19 cellular contexts compared by ENCODE assay signal in genomic region chr11:36165638-36166389, GRCh38.
DNase-seq lines count a peak whose midpoint lies in the region; ATAC-seq, FAIRE-seq and TF ChIP-seq lines count a peak whose summit lies in the region.
"Had no signal": no experiment of that assay in that cellular context is flagged by ENCODE, and none has a peak within 500 bp of the region (broad histone marks: within the 10 kb centered on the region; RNA-seq: fewer than 3 reads in every experiment).

No MANE protein-coding gene starts in this region.

- TF ChIP-seq RAD21 in K562 (CRISPR knock-in tag; conservative IDR thresholded peaks at IDR 0.05 in 1 of 2, IDR thresholded peaks at IDR 0.05 in 1 of 2) = no peak

- H2AFZ ChIP-seq in K562 (ENCODE audit: low read depth, low read length) = no peak overlapping the region

- no peaks in the 10 kb centered on the region for H3K9me3 ChIP-seq in K562 (replicated peaks; ENCODE audit: control insufficient read depth, insufficient read depth, low read depth, low read length)
- no peaks in the 10 kb centered on the region for H3K9me3 ChIP-seq in kidney (ENCODE audit: control insufficient read depth in 1 of 2, low read length in 2 of 2)
- H3K9me3 ChIP-seq: thoracic aorta had no signal

- POLR2A ChIA-PET in K562 (lab: Yijun Ruan, JAX) = no interaction called here

- peaks cover 0 to 6% of the 10 kb centered on the region in 2 experiments; a peak in 2 of 5 replicates for H3K4me1 ChIP-seq in K562 (replicated peaks in 1 of 2; ENCODE audit: control insufficient read depth in 2 of 2, insufficient read depth in 2 of 2, low read length in 2 of 2)
- H3K4me1 ChIP-seq in kidney (ENCODE audit: control insufficient read depth in 1 of 2, insufficient read depth in 1 of 2, low read depth in 1 of 2, low read length in 2 of 2) = peaks cover 0 to 5% of the 10 kb centered on the region in 2 donors

- H3K27me3 ChIP-seq in K562 (ENCODE audit: control insufficient read depth in 2 of 2, insufficient read depth in 2 of 2, low read length in 2 of 2) = peaks cover 3 to 6% of the 10 kb centered on the region in 2 experiments; a peak in 2 of 5 replicates

- H4K20me1 ChIP-seq in K562 (replicated peaks; ENCODE audit: control insufficient read depth, insufficient read depth, low read length) = no peaks in the 10 kb centered on the region; the same call in 1 of the 2 replicates

- no peak overlapping the region for H3K9ac ChIP-seq in K562 (ENCODE audit: insufficient read depth in 1 of 2, low read depth in 2 of 2, low read length in 2 of 2)
- H3K9ac ChIP-seq in kidney (ENCODE audit: low read length in 2 of 2) = no peak overlapping the region

- H3K4me3 ChIP-seq in K562 (no peak overlapping the region), kidney (ENCODE audit: low read length in 2 of 2) (no peak overlapping the region)
- H3K4me3 ChIP-seq: thoracic aorta had no signal

- H3K4me2 ChIP-seq in K562 (ENCODE audit: insufficient read depth, low read length) = no peak overlapping the region

- DNase-seq in DMS79 treated with DMSO at 0.1 percent for 48 hours (lab: John Stamatoyannopoulos, UW) (peak; percentile 51), DMS79 (lab: John Stamatoyannopoulos, UW) (no peak), NCI-H1694 treated with DMSO at 0.1 percent for 48 hours (lab: John Stamatoyannopoulos, UW) (peak; percentile 38), K562 (ENCODE audit: extremely low read depth in 1 of 4, low spot score in 3 of 4) (no peak), pulmonary artery endothelial cell (ENCODE audit: low read depth, low spot score) (peak; percentile 37), kidney (no peak), SKM-1 (lab: John Stamatoyannopoulos, UW; ENCODE audit: unreplicated experiment) (no peak)
- DNase-seq: 8988T; activated CD8-positive, alpha-beta T cell treated with anti-CD3 and anti-CD28 coated beads for 36 hours; activated naive CD4-positive, alpha-beta T cell treated with anti-CD3 and anti-CD28 coated beads, Interleukin-2, amount 10 ng/mL, durations not matched to agents 7 days and 5 days; activated T-cell treated with anti-CD3 and anti-CD28 coated beads, Interleukin-2, amount 50 U/mL, for 24 hours; aorta; C1 segment of cervical spinal cord; DMS53; GOT3; midbrain had no signal

- FAIRE-seq in K562 (lab: Jason Lieb, UNC) = no peak
- no peak for FAIRE-seq in kidney (lab: Jason Lieb, UNC)

- in situ Hi-C loops in K562 (cut with MboI) = no loop called here

- no peaks in the 10 kb centered on the region for H3K9me1 ChIP-seq in K562 (ENCODE audit: control insufficient read depth, insufficient read depth, low read length)

- no peak overlapping the region for H3K27ac ChIP-seq in K562 (ENCODE audit: extremely low read depth, low read depth, low read length)
- H3K27ac ChIP-seq in kidney (ENCODE audit: low read depth in 2 of 2, low read length in 2 of 2) = no peak overlapping the region
- H3K27ac ChIP-seq: thoracic aorta had no signal

- no peak for TF ChIP-seq POLR2A in K562 (conservative IDR thresholded peaks at IDR 0.05)

- no peaks in the 10 kb centered on the region for H3K79me2 ChIP-seq in K562 (ENCODE audit: control insufficient read depth, insufficient read depth, low read length)

- no peak for TF ChIP-seq EP300 in K562 (IDR thresholded peaks at IDR 0.05; ENCODE audit: low read length)

- H3K36me3 ChIP-seq in K562 (ENCODE audit: control insufficient read depth, insufficient read depth, low read length) (no peaks in the 10 kb centered on the region), kidney (ENCODE audit: control insufficient read depth in 1 of 2, insufficient read depth in 2 of 2, low read length in 2 of 2) (no peaks in the 10 kb centered on the region)
- H3K36me3 ChIP-seq: thoracic aorta had no signal

- no peak for TF ChIP-seq CTCF in K562 (IDR thresholded peaks at IDR 0.05 in 2 of 3, conservative IDR thresholded peaks at IDR 0.05 in 1 of 3; ENCODE audit: insufficient read depth in 2 of 3, low read depth in 1 of 3, low read length in 3 of 3)
- TF ChIP-seq CTCF in kidney (IDR thresholded peaks at IDR 0.05; ENCODE audit: borderline replicate concordance, extremely low read depth, insufficient read depth) = no peak

- intact Hi-C loops in K562 (cut with micrococcal nuclease) = loop anchor here (5.0 kb wide), 1 partner anchor 91 kb away; no protein-coding TSS in a partner anchor
- intact Hi-C loops in kidney (cut with DNase I) = no loop called here

- CTCF ChIA-PET in K562 (lab: Yijun Ruan, JAX; ENCODE audit: low intra/inter-chr PET ratio) = no interaction called here

- no TSS peak for BruUV-seq in K562 (replicated peaks; lab: Mats Ljungman, UMichigan)

- 30% methylated on average over 3 of the region's 3 CpGs for WGBS in K562 (ENCODE audit: insufficient coverage, low coverage, missing lambda C conversion rate)

- ATAC-seq in K562 (no peak), HG03521 (IDR thresholded peaks at IDR 0.05; ENCODE audit: unreplicated experiment) (no peak)
- ATAC-seq: activated CD8-positive, alpha-beta T cell treated with anti-CD3 and anti-CD28 coated beads for 36 hours; Right ventricle myocardium inferior had no signal

TF ChIP-seq in K562, 482 proteins besides CTCF, POLR2A, EP300 and RAD21 (continues in another document):
- TF ChIP-seq CBFA2T3 (IDR thresholded peaks at IDR 0.05) (no peak), PKNOX1 (IDR thresholded peaks at IDR 0.05) (peak; percentile 27; the same call in 1 of the 2 replicates), ELF1 (tag; IDR thresholded peaks at IDR 0.05) (no peak), ZNF778 (CRISPR knock-in tag; IDR thresholded peaks at IDR 0.05) (no peak), FIP1L1 (IDR thresholded peaks at IDR 0.05; ENCODE audit: low read depth, low read length, poor library complexity, severe bottlenecking) (no peak), U2AF2 (optimal IDR thresholded peaks at IDR 0.05; ENCODE audit: low read depth, low read length) (no peak), MEIS2 (IDR thresholded peaks at IDR 0.05; ENCODE audit: partially characterized antibody) (peak; percentile 43), ZNF764 (CRISPR knock-in tag; IDR thresholded peaks at IDR 0.05; ENCODE audit: low read depth) (no peak), ZNF347 (CRISPR knock-in tag; IDR thresholded peaks at IDR 0.05; ENCODE audit: low read depth) (no peak), ZNF395 (CRISPR knock-in tag; IDR thresholded peaks at IDR 0.05) (no peak)
- TF ChIP-seq, protein P1, sequence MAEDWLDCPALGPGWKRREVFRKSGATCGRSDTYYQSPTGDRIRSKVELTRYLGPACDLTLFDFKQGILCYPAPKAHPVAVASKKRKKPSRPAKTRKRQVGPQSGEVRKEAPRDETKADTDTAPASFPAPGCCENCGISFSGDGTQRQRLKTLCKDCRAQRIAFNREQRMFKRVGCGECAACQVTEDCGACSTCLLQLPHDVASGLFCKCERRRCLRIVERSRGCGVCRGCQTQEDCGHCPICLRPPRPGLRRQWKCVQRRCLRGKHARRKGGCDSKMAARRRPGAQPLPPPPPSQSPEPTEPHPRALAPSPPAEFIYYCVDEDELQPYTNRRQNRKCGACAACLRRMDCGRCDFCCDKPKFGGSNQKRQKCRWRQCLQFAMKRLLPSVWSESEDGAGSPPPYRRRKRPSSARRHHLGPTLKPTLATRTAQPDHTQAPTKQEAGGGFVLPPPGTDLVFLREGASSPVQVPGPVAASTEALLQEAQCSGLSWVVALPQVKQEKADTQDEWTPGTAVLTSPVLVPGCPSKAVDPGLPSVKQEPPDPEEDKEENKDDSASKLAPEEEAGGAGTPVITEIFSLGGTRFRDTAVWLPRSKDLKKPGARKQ (CRISPR knock-in tag; IDR thresholded peaks at IDR 0.05) = no peak
- TF ChIP-seq, protein P2, sequence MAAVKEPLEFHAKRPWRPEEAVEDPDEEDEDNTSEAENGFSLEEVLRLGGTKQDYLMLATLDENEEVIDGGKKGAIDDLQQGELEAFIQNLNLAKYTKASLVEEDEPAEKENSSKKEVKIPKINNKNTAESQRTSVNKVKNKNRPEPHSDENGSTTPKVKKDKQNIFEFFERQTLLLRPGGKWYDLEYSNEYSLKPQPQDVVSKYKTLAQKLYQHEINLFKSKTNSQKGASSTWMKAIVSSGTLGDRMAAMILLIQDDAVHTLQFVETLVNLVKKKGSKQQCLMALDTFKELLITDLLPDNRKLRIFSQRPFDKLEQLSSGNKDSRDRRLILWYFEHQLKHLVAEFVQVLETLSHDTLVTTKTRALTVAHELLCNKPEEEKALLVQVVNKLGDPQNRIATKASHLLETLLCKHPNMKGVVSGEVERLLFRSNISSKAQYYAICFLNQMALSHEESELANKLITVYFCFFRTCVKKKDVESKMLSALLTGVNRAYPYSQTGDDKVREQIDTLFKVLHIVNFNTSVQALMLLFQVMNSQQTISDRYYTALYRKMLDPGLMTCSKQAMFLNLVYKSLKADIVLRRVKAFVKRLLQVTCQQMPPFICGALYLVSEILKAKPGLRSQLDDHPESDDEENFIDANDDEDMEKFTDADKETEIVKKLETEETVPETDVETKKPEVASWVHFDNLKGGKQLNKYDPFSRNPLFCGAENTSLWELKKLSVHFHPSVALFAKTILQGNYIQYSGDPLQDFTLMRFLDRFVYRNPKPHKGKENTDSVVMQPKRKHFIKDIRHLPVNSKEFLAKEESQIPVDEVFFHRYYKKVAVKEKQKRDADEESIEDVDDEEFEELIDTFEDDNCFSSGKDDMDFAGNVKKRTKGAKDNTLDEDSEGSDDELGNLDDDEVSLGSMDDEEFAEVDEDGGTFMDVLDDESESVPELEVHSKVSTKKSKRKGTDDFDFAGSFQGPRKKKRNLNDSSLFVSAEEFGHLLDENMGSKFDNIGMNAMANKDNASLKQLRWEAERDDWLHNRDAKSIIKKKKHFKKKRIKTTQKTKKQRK (IDR thresholded peaks at IDR 0.05; ENCODE audit: borderline replicate concordance, low read depth, low read length) = no peak

Comparison
In these comparisons a context has a peak if more than half of its experiments do, and no peak if none do; other contexts are left out.
1. DNase-seq: peak in DMS79 treated with DMSO at 0.1 percent for 48 hours (single experiment), NCI-H1694 treated with DMSO at 0.1 percent for 48 hours (single experiment) and pulmonary artery endothelial cell (single experiment); none in DMS79 (single experiment), K562 (0 of 4), kidney (single experiment) and SKM-1 (single experiment).